Comparison of ENCODE assay signal across 16 cellular contexts in the genomic region with DNA sequence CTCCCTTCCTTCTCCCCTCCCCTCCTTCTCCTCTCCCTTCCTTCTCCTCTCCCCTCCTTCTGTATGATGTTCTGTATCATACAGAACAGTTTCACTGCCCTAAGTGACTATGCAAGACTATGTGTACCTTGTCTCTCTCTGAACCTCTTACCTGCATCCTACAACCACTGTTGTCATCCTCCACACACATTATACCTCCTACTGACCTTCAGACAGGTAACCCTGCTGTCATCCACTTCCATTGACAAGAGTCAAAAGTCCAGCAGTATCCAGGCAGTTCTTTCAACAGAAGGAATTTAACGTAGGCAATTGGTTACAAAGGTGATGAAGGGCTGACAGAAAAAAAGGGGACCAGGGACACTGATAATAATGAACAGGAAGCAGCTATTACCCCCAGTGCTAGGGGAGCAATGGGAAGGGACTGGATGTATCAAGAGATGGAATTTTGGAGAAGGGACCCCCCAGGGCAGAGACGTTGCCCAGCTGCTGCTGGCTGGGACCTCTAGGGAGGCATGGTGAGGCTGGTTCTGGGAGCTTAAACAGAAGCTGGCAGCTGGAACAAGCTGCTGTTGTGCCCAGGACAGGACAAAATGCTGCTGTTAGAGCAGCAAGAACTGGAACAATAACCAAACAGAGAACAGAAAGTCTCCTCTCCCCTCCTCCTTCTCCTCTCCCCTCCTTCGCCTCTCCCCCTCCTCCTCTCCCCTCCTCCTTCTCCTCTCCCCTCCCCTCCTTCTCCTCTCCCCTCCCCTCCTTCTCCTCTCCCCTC.
"Had no signal": no experiment of that assay in that cellular context is flagged by ENCODE, and none has a peak within 500 bp of the region (broad histone marks: within the 10 kb centered on the region; RNA-seq: fewer than 3 reads in every experiment).

No MANE protein-coding gene starts in this region.

- ATAC-seq: activated CD4-positive, CD25-positive, alpha-beta regulatory T cell treated with anti-CD3 and anti-CD28 coated beads, Interleukin-2, amount 50 U/mL, for 24 hours; activated naive CD4-positive, alpha-beta T cell treated with anti-CD3 and anti-CD28 coated beads, Interleukin-2, amount 50 U/mL, for 72 hours; activated T-cell treated with anti-CD3 and anti-CD28 coated beads, Interleukin-2, amount 50 U/mL, for 4 hours; mucosa of descending colon; naive thymus-derived CD8-positive, alpha-beta T cell; stimulated activated naive CD8-positive, alpha-beta T cell treated with anti-CD3 and anti-CD28 coated beads, Interleukin-15, Interleukin-2, amounts not matched to agents 100 U/mL and 50 U/mL, for 24 hours had no signal

- FAIRE-seq: islet of Langerhans had no signal

- DNase-seq: activated CD4-positive, alpha-beta T cell treated with anti-CD3 and anti-CD28 coated beads, Interleukin-2, amount 50 U/mL, for 4 hours; activated effector memory CD4-positive, alpha-beta T cell treated with anti-CD3 and anti-CD28 coated beads, Interleukin-2, amount 50 U/mL, for 16 hours; activated T-cell treated with anti-CD3 and anti-CD28 coated beads, Interleukin-2, amount 50 U/mL, for 4 hours; amniotic stem cell; cortex of kidney; effector memory CD4-positive, alpha-beta T cell; mucosa of descending colon; naive thymus-derived CD8-positive, alpha-beta T cell; stimulated activated CD4-positive, alpha-beta T cell treated with anti-CD3 and anti-CD28 coated beads, Interleukin-4, amount 100 ng/mL, for 1 hour; stimulated activated CD8-positive, alpha-beta memory T cell treated with anti-CD3 and anti-CD28 coated beads, Interleukin-4, amount 100 ng/mL, for 48 hours; stimulated activated naive CD8-positive, alpha-beta T cell treated with anti-CD3 and anti-CD28 coated beads, Interleukin-15, Interleukin-2, amounts not matched to agents 100 U/mL and 50 U/mL, for 24 hours had no signal

- H3K4me3 Mint-ChIP-seq: activated T-cell treated with anti-CD3 and anti-CD28 coated beads, Interleukin-2, amount 50 U/mL, for 4 hours; brain; central memory CD8-positive, alpha-beta T cell had no signal

- H3K9me3 ChIP-seq: mucosa of descending colon had no signal

- H3K27ac Mint-ChIP-seq: activated naive CD4-positive, alpha-beta T cell treated with anti-CD3 and anti-CD28 coated beads, Interleukin-2, amount 50 U/mL, for 72 hours; brain had no signal

- H3K9me3 Mint-ChIP-seq: activated T-cell treated with anti-CD3 and anti-CD28 coated beads, Interleukin-2, amount 50 U/mL, for 4 hours had no signal

- H3K4me3 ChIP-seq: mucosa of descending colon had no signal

- H3K36me3 Mint-ChIP-seq: activated naive CD4-positive, alpha-beta T cell treated with anti-CD3 and anti-CD28 coated beads, Interleukin-2, amount 50 U/mL, for 72 hours; brain had no signal
